In genomic region chr15:54197995-54198394, GRCh38 we compare ENCODE assay signal across 28 cellular contexts.
"Had no signal": no experiment of that assay in that cellular context is flagged by ENCODE, and none has a peak within 500 bp of the region (broad histone marks: within the 10 kb centered on the region; RNA-seq: fewer than 3 reads in every experiment).

No MANE protein-coding gene starts in this region.

- H3K27me3 ChIP-seq: adrenal gland, cardiac muscle cell, esophagus squamous epithelium, right atrium auricular region, spleen, suprapubic skin, tibial artery had no signal

- H3K4me1 Mint-ChIP-seq: activated CD4-positive, alpha-beta T cell treated with anti-CD3 and anti-CD28 coated beads for 36 hours; activated CD8-positive, alpha-beta memory T cell treated with anti-CD3 and anti-CD28 coated beads, Interleukin-2, amount 10 ng/mL, durations not matched to agents 7 days and 5 days; activated naive CD8-positive, alpha-beta T cell treated with anti-CD3 and anti-CD28 coated beads for 36 hours; brain; nephron progenitor cell had no signal

- H3K36me3 Mint-ChIP-seq: activated CD8-positive, alpha-beta memory T cell treated with anti-CD3 and anti-CD28 coated beads, Interleukin-2, amount 10 ng/mL, durations not matched to agents 7 days and 5 days; activated naive CD8-positive, alpha-beta T cell treated with anti-CD3 and anti-CD28 coated beads for 36 hours; brain had no signal

- H3K4me3 Mint-ChIP-seq: activated CD4-positive, alpha-beta T cell treated with anti-CD3 and anti-CD28 coated beads for 36 hours; activated CD8-positive, alpha-beta memory T cell treated with anti-CD3 and anti-CD28 coated beads, Interleukin-2, amount 10 ng/mL, durations not matched to agents 7 days and 5 days; activated CD8-positive, alpha-beta T cell treated with anti-CD3 and anti-CD28 coated beads, Interleukin-2, amount 10 ng/mL, durations not matched to agents 7 days and 5 days; activated naive CD4-positive, alpha-beta T cell treated with anti-CD3 and anti-CD28 coated beads for 36 hours; activated naive CD8-positive, alpha-beta T cell treated with anti-CD3 and anti-CD28 coated beads for 36 hours; brain; effector memory CD8-positive, alpha-beta T cell; nephron progenitor cell had no signal

- H2AFZ ChIP-seq: parathyroid adenoma had no signal

- DNase-seq: activated CD4-positive, alpha-beta T cell treated with anti-CD3 and anti-CD28 coated beads for 36 hours; activated CD4-positive, CD25-positive, alpha-beta regulatory T cell; activated CD8-positive, alpha-beta memory T cell treated with anti-CD3 and anti-CD28 coated beads, Interleukin-2, amount 10 ng/mL, durations not matched to agents 7 days and 5 days; activated CD8-positive, alpha-beta T cell treated with anti-CD3 and anti-CD28 coated beads, Interleukin-2, amount 10 ng/mL, durations not matched to agents 7 days and 5 days; activated effector memory CD4-positive, alpha-beta T cell treated with anti-CD3 and anti-CD28 coated beads, Interleukin-2, amount 50 U/mL, for 16 hours; activated naive CD4-positive, alpha-beta T cell treated with anti-CD3 and anti-CD28 coated beads for 36 hours; activated naive CD8-positive, alpha-beta T cell treated with anti-CD3 and anti-CD28 coated beads for 36 hours; adrenal gland; aorta; effector memory CD8-positive, alpha-beta T cell; esophagus squamous epithelium; left ventricle myocardium inferior; nephron progenitor cell; nucleus accumbens; psoas muscle; spleen; stimulated activated naive CD4-positive, alpha-beta T cell; T-helper 2 cell; tibial artery had no signal

- H3K27ac ChIP-seq: adrenal gland, cardiac muscle cell, coronary artery, esophagus squamous epithelium, left ventricle myocardium inferior, parathyroid adenoma, psoas muscle, right atrium auricular region, spleen, suprapubic skin, tibial artery had no signal

- FAIRE-seq: frontal cortex, islet of Langerhans had no signal

- H3K36me3 ChIP-seq: adrenal gland, cardiac muscle cell, esophagus squamous epithelium, left ventricle myocardium inferior, right atrium auricular region, spleen, suprapubic skin, tibial artery had no signal

- H3K79me2 ChIP-seq: parathyroid adenoma had no signal

- H3K27me3 Mint-ChIP-seq: activated CD8-positive, alpha-beta memory T cell treated with anti-CD3 and anti-CD28 coated beads, Interleukin-2, amount 10 ng/mL, durations not matched to agents 7 days and 5 days; activated naive CD8-positive, alpha-beta T cell treated with anti-CD3 and anti-CD28 coated beads for 36 hours; effector memory CD8-positive, alpha-beta T cell had no signal

- H3K9ac ChIP-seq: parathyroid adenoma had no signal

- H3K9me3 ChIP-seq: adrenal gland, psoas muscle had no signal

- H3K4me3 ChIP-seq: adrenal gland, cardiac muscle cell, coronary artery, esophagus squamous epithelium, left ventricle myocardium inferior, lung, psoas muscle, right atrium auricular region, spleen, suprapubic skin, tibial artery had no signal

- H3K27ac Mint-ChIP-seq: activated CD4-positive, alpha-beta T cell treated with anti-CD3 and anti-CD28 coated beads for 36 hours; activated CD8-positive, alpha-beta memory T cell treated with anti-CD3 and anti-CD28 coated beads, Interleukin-2, amount 10 ng/mL, durations not matched to agents 7 days and 5 days; activated CD8-positive, alpha-beta T cell treated with anti-CD3 and anti-CD28 coated beads, Interleukin-2, amount 10 ng/mL, durations not matched to agents 7 days and 5 days; activated naive CD4-positive, alpha-beta T cell treated with anti-CD3 and anti-CD28 coated beads for 36 hours; activated naive CD8-positive, alpha-beta T cell treated with anti-CD3 and anti-CD28 coated beads for 36 hours; brain; effector memory CD8-positive, alpha-beta T cell; nephron progenitor cell had no signal

- H3K4me1 ChIP-seq: adrenal gland, esophagus squamous epithelium, left ventricle myocardium inferior, parathyroid adenoma, psoas muscle, right atrium auricular region, spleen, suprapubic skin, tibial artery had no signal
